8 cellular contexts compared by ENCODE assay signal in genomic region chr9:19457694-19458009, GRCh38. TPM values are rescaled to one million over a fixed set of nuclear protein-coding genes. Genes with fewer than 3 reads are reported as not detected.
A peak's percentile ranks its signal among the peaks of the same experiment; 100 is the strongest.
DNase-seq lines count a peak whose midpoint lies in the region; ATAC-seq and TF ChIP-seq lines count a peak whose summit lies in the region.

No MANE protein-coding gene starts in this region.

- peaks cover 10% of the 10 kb centered on the region for H3K4me1 ChIP-seq in stomach smooth muscle (ENCODE audit: control insufficient read depth, insufficient read depth, low read length)

- no peak for DNase-seq in activated naive CD4-positive, alpha-beta T cell treated with anti-CD3 and anti-CD28 coated beads for 36 hours
- DNase-seq in activated naive CD4-positive, alpha-beta T cell treated with Interleukin-2 at 50 U/mL for 16 hours: no peak
- no peak for DNase-seq in brain microvascular endothelial cell
- DNase-seq in NCI-H2029 treated with DMSO at 0.1 percent for 48 hours (lab: John Stamatoyannopoulos, UW): no peak
- no peak for DNase-seq in kidney tubule cell (ENCODE audit: low spot score)
- DNase-seq in GM13977 (ENCODE audit: low spot score): no peak

- H3K9me3 ChIP-seq in stomach smooth muscle (ENCODE audit: control insufficient read depth in 2 of 2, low read length in 2 of 2): no peaks in the 10 kb centered on the region

- ATAC-seq in HG03064 (IDR thresholded peaks at IDR 0.05; ENCODE audit: low read depth, unreplicated experiment): peak; percentile 26

- CTCF ChIA-PET in activated naive CD4-positive, alpha-beta T cell treated with anti-CD3 and anti-CD28 coated beads for 36 hours (lab: Charles Lee): interaction anchor here (0.6 to 6.9 kb wide), 24 partner anchors 8 to 429 kb away, joined by 3 to 67 read pairs (median 4); partner anchors contain the start of genes DENND4C and RRAGA

- TF ChIP-seq CTCF in brain microvascular endothelial cell (IDR thresholded peaks at IDR 0.05; ENCODE audit: low read depth, low read length, missing control alignments) (no peak), GM13977 (IDR thresholded peaks at IDR 0.05; ENCODE audit: extremely low read depth, insufficient read depth, missing control alignments) (no peak)

- H3K4me3 ChIP-seq in brain microvascular endothelial cell (ENCODE audit: low read depth, low read length) (peak overlapping the region; percentile 35), stomach smooth muscle (ENCODE audit: low read length in 2 of 2) (peak overlapping the region in 1 of 2 donors; percentile 59)

- peak overlapping the region; percentile 28 for H3K4me3 Mint-ChIP-seq in activated naive CD4-positive, alpha-beta T cell treated with anti-CD3 and anti-CD28 coated beads for 36 hours

- H3K36me3 ChIP-seq in brain microvascular endothelial cell (replicated peaks) (no peaks in the 10 kb centered on the region), stomach smooth muscle (ENCODE audit: control insufficient read depth in 2 of 2, insufficient read depth in 2 of 2, low read length in 2 of 2) (no peaks in the 10 kb centered on the region)

- peaks cover 8% of the 10 kb centered on the region for H3K4me1 Mint-ChIP-seq in activated naive CD4-positive, alpha-beta T cell treated with anti-CD3 and anti-CD28 coated beads for 36 hours (ENCODE audit: low read depth)

- H3K9ac ChIP-seq in stomach smooth muscle (ENCODE audit: low read length in 2 of 2): peak overlapping the region; percentile 27 to 30

- H3K27ac Mint-ChIP-seq in activated naive CD4-positive, alpha-beta T cell treated with anti-CD3 and anti-CD28 coated beads for 36 hours: no peak overlapping the region

- no peaks in the 10 kb centered on the region for H3K36me3 Mint-ChIP-seq in activated naive CD4-positive, alpha-beta T cell treated with anti-CD3 and anti-CD28 coated beads for 36 hours (ENCODE audit: low read depth)

- H3K27ac ChIP-seq in brain microvascular endothelial cell (no peak overlapping the region), stomach smooth muscle (ENCODE audit: low read length) (no peak overlapping the region)

- no peaks in the 10 kb centered on the region for H3K9me3 Mint-ChIP-seq in activated naive CD4-positive, alpha-beta T cell treated with anti-CD3 and anti-CD28 coated beads for 36 hours

- H3K27me3 ChIP-seq in brain microvascular endothelial cell (replicated peaks) (no peaks in the 10 kb centered on the region), stomach smooth muscle (ENCODE audit: control insufficient read depth in 1 of 2, insufficient read depth in 2 of 2, low read length in 2 of 2) (no peaks in the 10 kb centered on the region)

- no peaks in the 10 kb centered on the region for H3K27me3 Mint-ChIP-seq in activated naive CD4-positive, alpha-beta T cell treated with anti-CD3 and anti-CD28 coated beads for 36 hours (ENCODE audit: low read depth)

- in situ Hi-C loops in brain microvascular endothelial cell (cut with HindIII; ENCODE audit: low pct_ligation_motif_present, low sequenced_read_pairs): no loop called here
- in situ Hi-C loops in GM13977 (cut with MboI; ENCODE audit: low pct_unique_long_range_greater_than_20kb, low sequenced_read_pairs, unreplicated experiment): loop anchor here (10.0 kb wide), 2 partner anchors 93 to 373 kb away; no protein-coding TSS in a partner anchor

- intact Hi-C loops in activated naive CD4-positive, alpha-beta T cell treated with anti-CD3 and anti-CD28 coated beads for 36 hours (cut with micrococcal nuclease): loop anchor here (1.0 to 5.0 kb wide), 13 partner anchors 49 to 1925 kb away; partner anchors contain the start of genes DENND4C, RPS6 and RRAGA

RNA-seq across cellular contexts. Expression of gene ACER2, which starts 48.8 kb away (rescaled TPM):
- total RNA-seq in activated naive CD4-positive, alpha-beta T cell treated with anti-CD3 and anti-CD28 coated beads for 36 hours: 1 to 10 TPM; 2.0 to 2.2 TPM
